Comparison of ENCODE assay signal across 2 cellular contexts in the genomic region with DNA sequence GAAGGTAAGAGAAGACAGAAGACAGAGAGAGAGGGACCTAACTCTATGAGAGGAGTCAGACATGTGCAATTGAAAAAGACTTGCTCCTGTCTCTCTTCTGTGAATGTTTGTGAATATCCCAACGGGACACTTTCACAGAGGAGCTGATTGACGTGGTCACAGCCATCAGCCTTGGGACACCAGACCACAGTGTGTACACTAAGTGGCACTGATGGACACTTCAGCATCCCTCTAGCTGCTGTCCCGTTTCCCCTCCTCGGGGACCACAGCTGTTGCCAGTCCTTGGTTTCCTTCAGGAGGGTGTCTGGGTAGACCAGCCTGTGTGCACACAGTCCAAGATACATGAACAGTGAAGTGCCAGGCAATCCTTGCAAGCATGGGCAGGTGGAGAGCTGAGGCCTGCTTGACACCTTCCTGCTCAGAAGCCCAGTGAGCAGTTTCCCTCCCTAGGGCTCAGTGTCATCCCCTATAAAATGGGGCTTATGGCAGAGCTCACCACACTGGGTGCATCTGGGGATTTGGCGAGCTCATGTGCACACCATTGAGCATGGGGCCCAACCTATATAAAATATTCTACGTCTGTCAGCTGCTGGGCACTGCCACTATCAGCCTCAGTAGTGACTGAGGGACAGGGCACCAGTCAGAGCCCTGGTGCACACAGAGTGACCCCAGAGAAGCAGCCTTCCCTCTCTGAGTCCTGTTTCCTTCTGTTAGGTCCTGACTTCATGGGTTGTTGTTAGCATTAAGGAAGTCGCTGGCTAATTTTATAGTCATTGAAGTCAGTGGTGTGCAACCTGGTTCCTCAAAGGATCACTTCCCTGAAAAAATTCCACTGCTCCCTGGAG.
A peak's percentile ranks its signal among the peaks of the same experiment; 100 is the strongest.
TF ChIP-seq lines count a peak whose summit lies in the region.

No MANE protein-coding gene starts in this region.

TF ChIP-seq in HCT116, 20 proteins besides CTCF, POLR2A, EP300 and RAD21:
- TF ChIP-seq EZH2phosphoT487 (IDR thresholded peaks at IDR 0.05; ENCODE audit: borderline replicate concordance) (no peak), JUND (IDR thresholded peaks at IDR 0.05) (0 out of 2 replicates have a peak, but pooled peaks have one; percentile 9), CBX3 (IDR thresholded peaks at IDR 0.05; ENCODE audit: low read depth) (no peak), ZFX (IDR thresholded peaks at IDR 0.05) (no peak), POLR2AphosphoS5 (IDR thresholded peaks at IDR 0.05; ENCODE audit: low read depth, low read length) (no peak; the same call in none of the 2 replicates), EGR1 (IDR thresholded peaks at IDR 0.05; ENCODE audit: low read depth) (no peak)

TF ChIP-seq in GM12878, 131 proteins besides CTCF, POLR2A, EP300 and RAD21:
- no peak for TF ChIP-seq STAT1 (conservative IDR thresholded peaks at IDR 0.05)
- TF ChIP-seq, protein P1, sequence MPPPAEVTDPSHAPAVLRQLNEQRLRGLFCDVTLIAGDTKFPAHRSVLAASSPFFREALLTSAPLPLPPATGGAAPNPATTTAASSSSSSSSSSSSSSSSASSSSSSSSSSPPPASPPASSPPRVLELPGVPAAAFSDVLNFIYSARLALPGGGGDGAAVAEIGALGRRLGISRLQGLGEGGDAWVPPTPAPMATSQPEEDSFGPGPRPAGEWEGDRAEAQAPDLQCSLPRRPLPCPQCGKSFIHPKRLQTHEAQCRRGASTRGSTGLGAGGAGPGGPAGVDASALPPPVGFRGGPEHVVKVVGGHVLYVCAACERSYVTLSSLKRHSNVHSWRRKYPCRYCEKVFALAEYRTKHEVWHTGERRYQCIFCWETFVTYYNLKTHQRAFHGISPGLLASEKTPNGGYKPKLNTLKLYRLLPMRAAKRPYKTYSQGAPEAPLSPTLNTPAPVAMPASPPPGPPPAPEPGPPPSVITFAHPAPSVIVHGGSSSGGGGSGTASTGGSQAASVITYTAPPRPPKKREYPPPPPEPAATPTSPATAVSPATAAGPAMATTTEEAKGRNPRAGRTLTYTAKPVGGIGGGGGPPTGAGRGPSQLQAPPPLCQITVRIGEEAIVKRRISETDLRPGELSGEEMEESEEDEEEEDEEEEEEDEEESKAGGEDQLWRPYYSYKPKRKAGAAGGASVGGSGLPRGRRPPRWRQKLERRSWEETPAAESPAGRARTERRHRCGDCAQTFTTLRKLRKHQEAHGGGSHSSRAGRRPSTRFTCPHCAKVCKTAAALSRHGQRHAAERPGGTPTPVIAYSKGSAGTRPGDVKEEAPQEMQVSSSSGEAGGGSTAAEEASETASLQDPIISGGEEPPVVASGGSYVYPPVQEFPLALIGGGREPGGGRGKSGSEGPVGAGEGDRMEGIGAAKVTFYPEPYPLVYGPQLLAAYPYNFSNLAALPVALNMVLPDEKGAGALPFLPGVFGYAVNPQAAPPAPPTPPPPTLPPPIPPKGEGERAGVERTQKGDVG (CRISPR knock-in tag; IDR thresholded peaks at IDR 0.05), result no peak
- 0 out of 2 replicates have a peak, but pooled peaks have one; percentile 27 for TF ChIP-seq PML (IDR thresholded peaks at IDR 0.05; ENCODE audit: low read length)
